8 cellular contexts compared by ENCODE assay signal in the genomic region with DNA sequence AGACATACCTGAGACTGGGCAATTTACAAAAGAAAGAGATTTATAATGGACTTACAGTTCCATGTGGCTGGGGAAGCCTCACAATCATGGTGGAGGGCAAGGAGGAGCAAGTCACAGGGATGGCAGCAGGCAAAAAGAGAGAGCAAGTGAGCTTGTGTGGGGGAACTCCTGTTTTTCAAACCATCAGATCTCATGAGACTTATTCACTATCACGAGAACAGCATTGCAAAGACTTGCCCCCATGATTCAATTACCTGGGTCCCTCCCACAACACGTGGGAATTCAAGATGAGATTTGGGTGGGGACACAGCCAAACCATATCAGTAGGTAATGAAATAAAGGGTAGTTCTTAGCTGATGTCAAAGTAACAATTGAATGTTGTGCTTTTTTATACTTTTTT. TPM values are rescaled to one million over a fixed set of nuclear protein-coding genes. Genes with fewer than 3 reads are reported as not detected.
DNase-seq lines count a peak whose midpoint lies in the region; ATAC-seq, FAIRE-seq and TF ChIP-seq lines count a peak whose summit lies in the region.
"Not testable (repeated sequence)": the region's sequence is repeated elsewhere in the genome, so short reads cannot be mapped to it uniquely, and the experiment has no call there.

No MANE protein-coding gene starts in this region.

- not testable (repeated sequence) for H3K4me3 ChIP-seq in CD8-positive, alpha-beta T cell (ENCODE audit: low read depth, low read length); K562; trophoblast cell (ENCODE audit: low read depth, low read length)

- TF ChIP-seq RAD21 in K562 (CRISPR knock-in tag; conservative IDR thresholded peaks at IDR 0.05 in 1 of 2, IDR thresholded peaks at IDR 0.05 in 1 of 2), result not testable (repeated sequence)

- H4K8ac ChIP-seq in trophoblast cell (ENCODE audit: low read depth, low read length), result not testable (repeated sequence)

- H3K4me2 ChIP-seq in K562 (ENCODE audit: insufficient read depth, low read length); trophoblast cell (ENCODE audit: low read length): not testable (repeated sequence)

- peaks cover 29% of the 10 kb centered on the region for H3K36me3 Mint-ChIP-seq in CD8-positive, alpha-beta T cell
- peaks cover 15% of the 10 kb centered on the region for H3K36me3 Mint-ChIP-seq in HFFc6 (ENCODE audit: low read depth)
- H3K36me3 Mint-ChIP-seq in activated CD4-positive, alpha-beta T cell treated with anti-CD3 and anti-CD28 coated beads, Interleukin-2, amount 10 ng/mL, durations not matched to agents 24 days and 14 days (ENCODE audit: low read depth), result peaks cover 21% of the 10 kb centered on the region
- H3K36me3 Mint-ChIP-seq in activated naive CD4-positive, alpha-beta T cell treated with anti-CD3 and anti-CD28 coated beads for 36 hours (ENCODE audit: low read depth), result peaks cover 17% of the 10 kb centered on the region
- H3K36me3 Mint-ChIP-seq in memory B cell, result not testable (repeated sequence)
- H3K36me3 Mint-ChIP-seq in stimulated activated naive B cell treated with anti-CD40 and anti-IgM and Interleukin-4, amounts not matched to agents 10 μg/mL and 1 μg/mL and 100 μg/mL, for 72 hours, result peaks cover 20% of the 10 kb centered on the region in 2 donors

- H3K27ac Mint-ChIP-seq in CD8-positive, alpha-beta T cell, result peak overlapping the region; percentile 12
- H3K27ac Mint-ChIP-seq in HFFc6 (peak overlapping the region; percentile 20), memory B cell (peak overlapping the region; percentile 72)
- H3K27ac Mint-ChIP-seq in activated CD4-positive, alpha-beta T cell treated with anti-CD3 and anti-CD28 coated beads, Interleukin-2, amount 10 ng/mL, durations not matched to agents 24 days and 14 days, result peak overlapping the region; percentile 9
- H3K27ac Mint-ChIP-seq in activated naive CD4-positive, alpha-beta T cell treated with anti-CD3 and anti-CD28 coated beads for 36 hours, result peak overlapping the region; percentile 21
- H3K27ac Mint-ChIP-seq in stimulated activated naive B cell treated with anti-CD40 and anti-IgM and Interleukin-4, amounts not matched to agents 10 μg/mL and 1 μg/mL and 100 μg/mL, for 72 hours, result peak overlapping the region; percentile 20

- TF ChIP-seq POLR2A in K562 (conservative IDR thresholded peaks at IDR 0.05), result not testable (repeated sequence)

- H2BK12ac ChIP-seq in trophoblast cell (ENCODE audit: low read length), result not testable (repeated sequence)

- WGBS in K562 (ENCODE audit: insufficient coverage, low coverage, missing lambda C conversion rate), result 34% methylated on average over 2 of the region's 2 CpGs
- no CpG with 5 or more reads among the region's 2 CpGs for WGBS in trophoblast cell (ENCODE audit: extremely low coverage, insufficient coverage, insufficient read length)

- not testable (repeated sequence) for FAIRE-seq in K562 (lab: Jason Lieb, UNC)

- H2BK120ac ChIP-seq in trophoblast cell (ENCODE audit: insufficient read depth, low read length, poor library complexity), result not testable (repeated sequence)

- H2AK5ac ChIP-seq in trophoblast cell (ENCODE audit: low read length), result not testable (repeated sequence)

- not testable (repeated sequence) for H3K9me3 Mint-ChIP-seq in CD8-positive, alpha-beta T cell; HFFc6; activated CD4-positive, alpha-beta T cell treated with anti-CD3 and anti-CD28 coated beads, Interleukin-2, amount 10 ng/mL, durations not matched to agents 24 days and 14 days; activated naive CD4-positive, alpha-beta T cell treated with anti-CD3 and anti-CD28 coated beads for 36 hours; memory B cell; stimulated activated naive B cell treated with anti-CD40 and anti-IgM and Interleukin-4, amounts not matched to agents 10 μg/mL and 1 μg/mL and 100 μg/mL, for 72 hours

- H3K27me3 ChIP-seq in CD8-positive, alpha-beta T cell (ENCODE audit: insufficient read depth, low read length); K562 (ENCODE audit: control insufficient read depth in 2 of 2, insufficient read depth in 2 of 2, low read length in 2 of 2); trophoblast cell (ENCODE audit: insufficient read depth, low read length): not testable (repeated sequence)

- H4K91ac ChIP-seq in trophoblast cell (ENCODE audit: low read depth, low read length), result not testable (repeated sequence)

- H3K9ac ChIP-seq in K562 (ENCODE audit: insufficient read depth in 1 of 2, low read depth in 2 of 2, low read length in 2 of 2); trophoblast cell (ENCODE audit: low read length): not testable (repeated sequence)

- DNase-seq in CD8-positive, alpha-beta T cell; HFFc6; activated CD4-positive, alpha-beta T cell treated with anti-CD3 and anti-CD28 coated beads, Interleukin-2, amount 10 ng/mL, durations not matched to agents 24 days and 14 days; activated naive CD4-positive, alpha-beta T cell treated with anti-CD3 and anti-CD28 coated beads for 36 hours; K562 (ENCODE audit: extremely low read depth in 1 of 4, low spot score in 3 of 4); memory B cell (ENCODE audit: low spot score in 2 of 2); trophoblast cell; stimulated activated naive B cell treated with anti-CD40 and anti-IgM and Interleukin-4, amounts not matched to agents 10 μg/mL and 1 μg/mL and 100 μg/mL, for 72 hours: not testable (repeated sequence)

- not testable (repeated sequence) for ATAC-seq in CD8-positive, alpha-beta T cell; memory B cell (ENCODE audit: low read depth); stimulated activated naive B cell treated with anti-CD40 and anti-IgM and Interleukin-4, amounts not matched to agents 10 μg/mL and 1 μg/mL and 100 μg/mL, for 72 hours (replicated peaks)
- peak; percentile 6; the same call in 2 of the 3 replicates for ATAC-seq in K562

- not testable (repeated sequence) for H3K23ac ChIP-seq in trophoblast cell (ENCODE audit: low read length)

- H3K9me3 ChIP-seq in CD8-positive, alpha-beta T cell (ENCODE audit: low read length); trophoblast cell (ENCODE audit: insufficient read depth, low read depth, low read length): not testable (repeated sequence)
- H3K9me3 ChIP-seq in K562 (replicated peaks; ENCODE audit: control insufficient read depth, insufficient read depth, low read depth, low read length), result 0 out of 2 replicates have a peak, but pooled peaks cover 11% of the 10 kb centered on the region

- not testable (repeated sequence) for TF ChIP-seq CTCF in CD8-positive, alpha-beta T cell (IDR thresholded peaks at IDR 0.05); HFFc6 (IDR thresholded peaks at IDR 0.05); K562 (IDR thresholded peaks at IDR 0.05 in 2 of 3, conservative IDR thresholded peaks at IDR 0.05 in 1 of 3; ENCODE audit: insufficient read depth in 2 of 3, low read depth in 1 of 3, low read length in 3 of 3)

- H3K4me1 Mint-ChIP-seq in CD8-positive, alpha-beta T cell (ENCODE audit: low read depth), result peaks cover 88% of the 10 kb centered on the region
- H3K4me1 Mint-ChIP-seq in HFFc6 (ENCODE audit: low read depth) (peaks cover 60% of the 10 kb centered on the region), memory B cell (peaks cover 45% of the 10 kb centered on the region)
- H3K4me1 Mint-ChIP-seq in activated CD4-positive, alpha-beta T cell treated with anti-CD3 and anti-CD28 coated beads, Interleukin-2, amount 10 ng/mL, durations not matched to agents 24 days and 14 days, result peaks cover 37% of the 10 kb centered on the region
- peaks cover 65% of the 10 kb centered on the region for H3K4me1 Mint-ChIP-seq in activated naive CD4-positive, alpha-beta T cell treated with anti-CD3 and anti-CD28 coated beads for 36 hours (ENCODE audit: low read depth)
- peaks cover 39 to 65% of the 10 kb centered on the region in 2 donors for H3K4me1 Mint-ChIP-seq in stimulated activated naive B cell treated with anti-CD40 and anti-IgM and Interleukin-4, amounts not matched to agents 10 μg/mL and 1 μg/mL and 100 μg/mL, for 72 hours

- intact Hi-C loops in CD8-positive, alpha-beta T cell (cut with DNase I, micrococcal nuclease); activated CD4-positive, alpha-beta T cell treated with anti-CD3 and anti-CD28 coated beads, Interleukin-2, amount 10 ng/mL, durations not matched to agents 24 days and 14 days (cut with micrococcal nuclease); activated naive CD4-positive, alpha-beta T cell treated with anti-CD3 and anti-CD28 coated beads for 36 hours (cut with micrococcal nuclease); K562 (cut with micrococcal nuclease): not testable (repeated sequence)

- TF ChIP-seq EP300 in K562 (IDR thresholded peaks at IDR 0.05; ENCODE audit: low read length), result not testable (repeated sequence)

- not testable (repeated sequence) for H4K12ac ChIP-seq in trophoblast cell (ENCODE audit: low read depth, low read length)

- H3K27ac ChIP-seq in CD8-positive, alpha-beta T cell (ENCODE audit: low read depth, low read length); K562 (ENCODE audit: extremely low read depth, low read depth, low read length); trophoblast cell (ENCODE audit: low read depth, low read length): not testable (repeated sequence)

- H2BK5ac ChIP-seq in trophoblast cell (ENCODE audit: low read depth, low read length, poor library complexity), result not testable (repeated sequence)

- H3K4me3 Mint-ChIP-seq in CD8-positive, alpha-beta T cell; HFFc6; activated CD4-positive, alpha-beta T cell treated with anti-CD3 and anti-CD28 coated beads, Interleukin-2, amount 10 ng/mL, durations not matched to agents 24 days and 14 days; activated naive CD4-positive, alpha-beta T cell treated with anti-CD3 and anti-CD28 coated beads for 36 hours; stimulated activated naive B cell treated with anti-CD40 and anti-IgM and Interleukin-4, amounts not matched to agents 10 μg/mL and 1 μg/mL and 100 μg/mL, for 72 hours: not testable (repeated sequence)
- H3K4me3 Mint-ChIP-seq in memory B cell, result peak overlapping the region; percentile 14

- not testable (repeated sequence) for BruUV-seq in K562 (replicated peaks; lab: Mats Ljungman, UMichigan)

- H4K20me1 ChIP-seq in K562 (replicated peaks; ENCODE audit: control insufficient read depth, insufficient read depth, low read length), result peaks cover 16% of the 10 kb centered on the region

- H3K27me3 Mint-ChIP-seq in CD8-positive, alpha-beta T cell (ENCODE audit: low read depth); HFFc6 (ENCODE audit: insufficient read depth); activated CD4-positive, alpha-beta T cell treated with anti-CD3 and anti-CD28 coated beads, Interleukin-2, amount 10 ng/mL, durations not matched to agents 24 days and 14 days; activated naive CD4-positive, alpha-beta T cell treated with anti-CD3 and anti-CD28 coated beads for 36 hours (ENCODE audit: low read depth); memory B cell; stimulated activated naive B cell treated with anti-CD40 and anti-IgM and Interleukin-4, amounts not matched to agents 10 μg/mL and 1 μg/mL and 100 μg/mL, for 72 hours: not testable (repeated sequence)

- not testable (repeated sequence) for H3K14ac ChIP-seq in trophoblast cell (ENCODE audit: low read length)

- POLR2A ChIA-PET in CD8-positive, alpha-beta T cell (lab: Charles Lee), result not testable (repeated sequence)
- POLR2A ChIA-PET in K562 (lab: Yijun Ruan, JAX), result interaction anchor here (0.5 to 1.3 kb wide), 3 partner anchors 12 to 135 kb away, joined by 3 read pairs; no protein-coding TSS in a partner anchor

- in situ Hi-C loops in K562 (cut with MboI), result loop anchor here (5.0 kb wide), 1 partner anchor 89 kb away; no protein-coding TSS in a partner anchor

- H3K9me1 ChIP-seq in K562 (ENCODE audit: control insufficient read depth, insufficient read depth, low read length), result not testable (repeated sequence)

- not testable (repeated sequence) for H3K79me1 ChIP-seq in trophoblast cell (ENCODE audit: low read length)

- peaks cover 94% of the 10 kb centered on the region for H3K79me2 ChIP-seq in K562 (ENCODE audit: control insufficient read depth, insufficient read depth, low read length)
- not testable (repeated sequence) for H3K79me2 ChIP-seq in trophoblast cell (ENCODE audit: control insufficient read depth, insufficient read depth, low read length, poor library complexity)

- H3K4ac ChIP-seq in trophoblast cell (ENCODE audit: low read depth, low read length), result peak overlapping the region; percentile 37

- H3K4me1 ChIP-seq in CD8-positive, alpha-beta T cell (ENCODE audit: insufficient read depth, low read length), result peaks cover 56% of the 10 kb centered on the region
- peaks cover 7 to 11% of the 10 kb centered on the region in 2 experiments; a peak in 3 of 5 replicates for H3K4me1 ChIP-seq in K562 (replicated peaks in 1 of 2; ENCODE audit: control insufficient read depth in 2 of 2, insufficient read depth in 2 of 2, low read length in 2 of 2)
- not testable (repeated sequence) for H3K4me1 ChIP-seq in trophoblast cell (ENCODE audit: control insufficient read depth in 1 of 2, insufficient read depth in 2 of 2, low read length in 2 of 2)

- CTCF ChIA-PET in CD8-positive, alpha-beta T cell (lab: Charles Lee); K562 (lab: Yijun Ruan, JAX; ENCODE audit: low intra/inter-chr PET ratio): not testable (repeated sequence)
- CTCF ChIA-PET in activated naive CD4-positive, alpha-beta T cell treated with anti-CD3 and anti-CD28 coated beads for 36 hours (lab: Charles Lee), result interaction anchor here (1.2 kb wide), 1 partner anchor 15 kb away, joined by 4 read pairs; no protein-coding TSS in a partner anchor

- not testable (repeated sequence) for H3K36me3 ChIP-seq in CD8-positive, alpha-beta T cell (ENCODE audit: insufficient read depth, low read length); trophoblast cell (ENCODE audit: control insufficient read depth in 1 of 2, insufficient read depth in 2 of 2, low read length in 2 of 2)
- peaks cover 38% of the 10 kb centered on the region for H3K36me3 ChIP-seq in K562 (ENCODE audit: control insufficient read depth, insufficient read depth, low read length)

- not testable (repeated sequence) for H3K18ac ChIP-seq in trophoblast cell (ENCODE audit: low read length)

- H2AFZ ChIP-seq in K562 (ENCODE audit: low read depth, low read length); trophoblast cell (ENCODE audit: insufficient read depth, low read length, poor library complexity): not testable (repeated sequence)

RNA-seq across cellular contexts. Expression of a gene that starts 17.9 kb away (rescaled TPM):
- total RNA-seq in CD8-positive, alpha-beta T cell, result 100 to 1,000 TPM; 182 to 189 TPM
- 100 to 1,000 TPM; 129 to 194 (median 156) TPM for total RNA-seq in HFFc6 (2021; fragmentation: NEBNext Ultra II Directional; extraction: Animal tissue kit (Norgen Biotek cat#: 25700))
- 106 and 113 TPM in 2 replicates for total RNA-seq in activated CD4-positive, alpha-beta T cell treated with anti-CD3 and anti-CD28 coated beads, Interleukin-2, amount 10 ng/mL, durations not matched to agents 24 days and 14 days
- total RNA-seq in activated naive CD4-positive, alpha-beta T cell treated with anti-CD3 and anti-CD28 coated beads for 36 hours, result 10 to 100 TPM; 72.5 to 76.8 TPM
- total RNA-seq in K562 (2011; cell fraction: chromatin; rRNA removed; ENCODE audit: low replicate concordance), result 561 and 734 TPM in 2 replicates
- total RNA-seq in K562 (2011; cell fraction: nucleolus; rRNA removed), result 300 and 404 TPM in 2 replicates
- 460 and 488 TPM in 2 replicates for total RNA-seq in K562 (2011; cell fraction: nucleoplasm; rRNA removed)
- total RNA-seq in K562 (2014; rRNA removed) (68.1 and 82.1 TPM in 2 replicates), K562 (2014; rRNA removed; fragmentation: Illumina TruSeq; extraction: Trizol) (110 and 145 TPM in 2 replicates), K562 (2015; rRNA removed; fragmentation: Illumina TruSeq; extraction: Trizol) (73.8 and 74.1 TPM in 2 replicates), K562 (2021) (173 and 197 TPM in 2 replicates)
- polyA plus RNA-seq in K562 (2011; rRNA removed) (363 and 456 TPM in 2 replicates), K562 (2014; fragmentation: Illumina TruSeq; extraction: Trizol) (97.2 and 107 TPM in 2 replicates), K562 (2014; fragmentation: Nextera tagmentation; extraction: Ambion mirVana) (100 to 1,000 TPM; 170 to 176 TPM), K562 (2014; rRNA removed) (113 and 116 TPM in 2 replicates)
- polyA plus RNA-seq in K562 (2011; cell fraction: cytosol; rRNA removed), result 108 and 266 TPM in 2 replicates
- polyA plus RNA-seq in K562 (2011; cell fraction: nucleus; rRNA removed), result 690 and 1,115 TPM in 2 replicates
- 113 TPM in 2 replicates for polyA plus RNA-seq in K562 (2012)
- 714 and 809 TPM in 2 replicates for polyA minus RNA-seq in K562 (2011; rRNA and poly(A)+ RNA removed)
- 187 and 222 TPM in 2 replicates for polyA minus RNA-seq in K562 (2011; cell fraction: cytosol; rRNA and poly(A)+ RNA removed)
- polyA minus RNA-seq in K562 (2011; cell fraction: nucleus; rRNA and poly(A)+ RNA removed), result 218 and 284 TPM in 2 replicates
- 57.9 and 61.3 TPM in 2 replicates for polyA plus RNA-seq in trophoblast cell (2013)

Comparison
In these comparisons a context has a peak if more than half of its experiments do, and no peak if none do; other contexts are left out.
1. H3K27ac Mint-ChIP-seq: peak in every context shown above with its lines; median percentile 72 in memory B cell; 21 in activated naive CD4-positive, alpha-beta T cell treated with anti-CD3 and anti-CD28 coated beads for 36 hours; 20 in HFFc6; 20 in stimulated activated naive B cell treated with anti-CD40 and anti-IgM and Interleukin-4, amounts not matched to agents 10 μg/mL and 1 μg/mL and 100 μg/mL, for 72 hours; 12 in CD8-positive, alpha-beta T cell; 9 in activated CD4-positive, alpha-beta T cell treated with anti-CD3 and anti-CD28 coated beads, Interleukin-2, amount 10 ng/mL, durations not matched to agents 24 days and 14 days.